Comparison of ENCODE assay signal across 15 cellular contexts in genomic region chr17:8377422-8377821, GRCh38. TPM values are rescaled to one million over a fixed set of nuclear protein-coding genes. Genes with fewer than 3 reads are reported as not detected.
DNase-seq lines count a peak whose midpoint lies in the region; ATAC-seq and TF ChIP-seq lines count a peak whose summit lies in the region.
"Had no signal": no experiment of that assay in that cellular context is flagged by ENCODE, and none has a peak within 500 bp of the region (broad histone marks: within the 10 kb centered on the region; RNA-seq: fewer than 3 reads in every experiment).

No MANE protein-coding gene starts in this region.

- DNase-seq in COLO829 (ENCODE audit: low spot score) (peak; percentile 19), memory B cell (ENCODE audit: low spot score in 2 of 2) (no peak), GM13976 (ENCODE audit: low spot score) (no peak), SW 1271 (lab: John Stamatoyannopoulos, UW) (no peak), iPS-NIHi11 (ENCODE audit: low spot score) (no peak)
- DNase-seq in activated CD4-positive, alpha-beta memory T cell treated with anti-CD3 and anti-CD28 coated beads, Interleukin-2, amount 10 ng/mL, durations not matched to agents 7 days and 5 days, result no peak
- DNase-seq: activated CD4-positive, alpha-beta T cell treated with anti-CD3 and anti-CD28 coated beads for 1 hour; Calu3; esophagus squamous epithelium; NCI-H187 had no signal

- in situ Hi-C loops in GM13976 (cut with MboI; ENCODE audit: low sequenced_read_pairs, unreplicated experiment), result no loop called here

- TF ChIP-seq CTCF in 22Rv1 (IDR thresholded peaks at IDR 0.05) (no peak), GM13976 (IDR thresholded peaks at IDR 0.05; ENCODE audit: borderline replicate concordance, control extremely low read depth, extremely low read depth, insufficient read depth, missing control alignments) (no peak)

- peak overlapping the region; percentile 92 for H3K27ac ChIP-seq in 22Rv1

- no peak overlapping the region for H3K4me3 Mint-ChIP-seq in activated CD4-positive, alpha-beta memory T cell treated with anti-CD3 and anti-CD28 coated beads, Interleukin-2, amount 10 ng/mL, durations not matched to agents 7 days and 5 days
- peak overlapping the region; percentile 56 for H3K4me3 Mint-ChIP-seq in memory B cell

- ATAC-seq in memory B cell (ENCODE audit: low read depth), result no peak
- ATAC-seq in GM21786 (IDR thresholded peaks at IDR 0.05; ENCODE audit: unreplicated experiment), result no peak

- peaks cover 65% of the 10 kb centered on the region for H3K36me3 Mint-ChIP-seq in activated CD4-positive, alpha-beta memory T cell treated with anti-CD3 and anti-CD28 coated beads, Interleukin-2, amount 10 ng/mL, durations not matched to agents 7 days and 5 days (ENCODE audit: low read depth)
- H3K36me3 Mint-ChIP-seq in memory B cell, result peaks cover 22% of the 10 kb centered on the region

- no peaks in the 10 kb centered on the region for H3K9me3 Mint-ChIP-seq in activated CD4-positive, alpha-beta memory T cell treated with anti-CD3 and anti-CD28 coated beads, Interleukin-2, amount 10 ng/mL, durations not matched to agents 7 days and 5 days
- no peaks in the 10 kb centered on the region for H3K9me3 Mint-ChIP-seq in memory B cell

- H3K4me1 Mint-ChIP-seq in activated CD4-positive, alpha-beta memory T cell treated with anti-CD3 and anti-CD28 coated beads, Interleukin-2, amount 10 ng/mL, durations not matched to agents 7 days and 5 days, result peaks cover 65% of the 10 kb centered on the region
- peaks cover 27% of the 10 kb centered on the region for H3K4me1 Mint-ChIP-seq in memory B cell

- peak overlapping the region; percentile 80 for H3K27ac Mint-ChIP-seq in activated CD4-positive, alpha-beta memory T cell treated with anti-CD3 and anti-CD28 coated beads, Interleukin-2, amount 10 ng/mL, durations not matched to agents 7 days and 5 days
- peak overlapping the region; percentile 17 for H3K27ac Mint-ChIP-seq in memory B cell

- CTCF ChIA-PET in activated CD4-positive, alpha-beta memory T cell treated with anti-CD3 and anti-CD28 coated beads, Interleukin-2, amount 10 ng/mL, durations not matched to agents 7 days and 5 days (lab: Charles Lee), result interaction anchor here (0.9 to 2.8 kb wide), 15 partner anchors 9 to 577 kb away, joined by 3 to 11 read pairs (median 4); partner anchors contain the start of genes ALOXE3, BORCS6 and SLC25A35

- no peaks in the 10 kb centered on the region for H3K27me3 Mint-ChIP-seq in activated CD4-positive, alpha-beta memory T cell treated with anti-CD3 and anti-CD28 coated beads, Interleukin-2, amount 10 ng/mL, durations not matched to agents 7 days and 5 days
- H3K27me3 Mint-ChIP-seq in memory B cell, result no peaks in the 10 kb centered on the region

- POLR2A ChIA-PET in activated CD4-positive, alpha-beta memory T cell treated with anti-CD3 and anti-CD28 coated beads, Interleukin-2, amount 10 ng/mL, durations not matched to agents 7 days and 5 days (lab: Charles Lee), result interaction anchor here (1.0 to 3.1 kb wide), 9 partner anchors 8 to 204 kb away, joined by 3 to 18 read pairs (median 6); partner anchors contain the start of genes BORCS6, CTC1, NDEL1 and SLC25A35

RNA-seq across cellular contexts. Expression of gene RPL26, which starts 5.6 kb away (rescaled TPM):
- total RNA-seq in activated CD4-positive, alpha-beta memory T cell treated with anti-CD3 and anti-CD28 coated beads, Interleukin-2, amount 10 ng/mL, durations not matched to agents 7 days and 5 days, result 1,000 to 10,000 TPM; 1,912 to 1,913 TPM

RNA-seq across cellular contexts. Expression of gene RNF222, which starts 20.2 kb away (rescaled TPM):
- total RNA-seq in activated CD4-positive, alpha-beta memory T cell treated with anti-CD3 and anti-CD28 coated beads, Interleukin-2, amount 10 ng/mL, durations not matched to agents 7 days and 5 days, result under 1 TPM in 1 of 2 experiments, not detected in 1; 0.18 TPM
- total RNA-seq: Calu3, HT-29, kidney epithelial cell, renal cortical epithelial cell had no signal

RNA-seq across cellular contexts. Expression of gene ODF4, which starts 37.8 kb away (rescaled TPM):
- not detected for total RNA-seq in activated CD4-positive, alpha-beta memory T cell treated with anti-CD3 and anti-CD28 coated beads, Interleukin-2, amount 10 ng/mL, durations not matched to agents 7 days and 5 days
- total RNA-seq: Calu3, esophagus squamous epithelium, HT-29, kidney epithelial cell, renal cortical epithelial cell had no signal

RNA-seq across cellular contexts. Expression of gene NDEL1, which starts 58.3 kb away (rescaled TPM):
- total RNA-seq in activated CD4-positive, alpha-beta memory T cell treated with anti-CD3 and anti-CD28 coated beads, Interleukin-2, amount 10 ng/mL, durations not matched to agents 7 days and 5 days, result 10 to 100 TPM; 63.5 to 64.0 TPM
